In the genomic region with DNA sequence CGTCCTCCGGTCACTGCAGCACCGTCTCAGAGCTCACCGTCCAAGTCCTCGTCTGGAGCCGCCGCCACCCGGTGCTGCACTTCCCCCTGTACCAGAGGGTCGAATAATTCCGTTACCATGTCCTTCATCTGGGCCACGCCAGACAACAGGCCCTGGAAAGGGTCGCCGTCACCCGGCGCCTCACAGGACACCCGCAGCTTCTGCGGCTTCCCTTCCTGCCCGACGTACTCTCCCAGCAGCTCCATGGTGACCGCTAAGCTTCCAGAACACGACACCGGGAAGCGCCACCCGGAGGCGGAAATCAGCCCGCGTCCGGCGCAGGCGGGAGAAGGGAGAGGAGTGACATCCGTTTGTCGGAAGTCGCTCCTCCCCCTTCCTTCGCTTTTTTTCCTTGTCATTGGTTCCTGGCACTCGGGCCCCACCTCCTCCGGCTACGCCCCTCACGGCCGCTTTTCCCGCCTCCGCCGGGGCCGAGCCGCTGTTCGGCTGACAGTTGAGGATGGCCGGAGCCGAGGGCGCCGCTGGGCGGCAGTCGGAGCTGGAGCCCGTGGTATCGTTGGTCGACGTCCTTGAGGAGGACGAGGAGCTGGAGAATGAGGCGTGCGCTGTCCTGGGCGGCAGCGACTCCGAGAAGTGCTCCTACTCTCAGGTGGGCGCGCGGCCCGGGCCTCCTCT, we compare ENCODE assay signal across 8 cellular contexts. TPM values are rescaled to one million over a fixed set of nuclear protein-coding genes. Genes with fewer than 3 reads are reported as not detected.
DNase-seq lines count a peak whose midpoint lies in the region; ATAC-seq and TF ChIP-seq lines count a peak whose summit lies in the region.

A gene with protein sequence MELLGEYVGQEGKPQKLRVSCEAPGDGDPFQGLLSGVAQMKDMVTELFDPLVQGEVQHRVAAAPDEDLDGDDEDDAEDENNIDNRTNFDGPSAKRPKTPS (minus strand): TSS at position 273 of the 675 bp plus-strand sequence. CDS start 28 bp downstream, at position 245.
A gene with protein sequence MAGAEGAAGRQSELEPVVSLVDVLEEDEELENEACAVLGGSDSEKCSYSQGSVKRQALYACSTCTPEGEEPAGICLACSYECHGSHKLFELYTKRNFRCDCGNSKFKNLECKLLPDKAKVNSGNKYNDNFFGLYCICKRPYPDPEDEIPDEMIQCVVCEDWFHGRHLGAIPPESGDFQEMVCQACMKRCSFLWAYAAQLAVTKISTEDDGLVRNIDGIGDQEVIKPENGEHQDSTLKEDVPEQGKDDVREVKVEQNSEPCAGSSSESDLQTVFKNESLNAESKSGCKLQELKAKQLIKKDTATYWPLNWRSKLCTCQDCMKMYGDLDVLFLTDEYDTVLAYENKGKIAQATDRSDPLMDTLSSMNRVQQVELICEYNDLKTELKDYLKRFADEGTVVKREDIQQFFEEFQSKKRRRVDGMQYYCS (plus strand): TSS at position 464 of the 675 bp plus-strand sequence. CDS start 36 bp downstream, at position 500.

- H3K36me3 ChIP-seq in PC-3 (ENCODE audit: low read depth, low read length): peaks cover 5% of the 10 kb centered on the region; the same call in 1 of the 2 replicates

- TSS peak; percentile 72 for BruUV-seq in PC-3 (replicated peaks; lab: Mats Ljungman, UMichigan)

- H3K9me2 ChIP-seq in PC-3 (replicated peaks; ENCODE audit: low read length): no peaks in the 10 kb centered on the region

- no peak for TF ChIP-seq RAD21 in Ishikawa (IDR thresholded peaks at IDR 0.05; ENCODE audit: low read depth)

- H3K27me3 ChIP-seq in PC-3 (ENCODE audit: low read length): no peaks in the 10 kb centered on the region

- peaks cover 56% of the 10 kb centered on the region for H3K79me2 ChIP-seq in PC-3 (ENCODE audit: low read length)

- peak within 1 kb of the TSS; percentile 88 for H2AFZ ChIP-seq in PC-3 (ENCODE audit: low read length)

- peak within 1 kb of the TSS; percentile 62 for H3K27ac ChIP-seq in PC-3 (ENCODE audit: low read length)
- peak within 1 kb of the TSS; percentile 66 for H3K27ac ChIP-seq in epithelial cell of prostate

- no peaks in the 10 kb centered on the region for H4K20me1 ChIP-seq in PC-3 (ENCODE audit: low read length)

- no peaks in the 10 kb centered on the region for H3K9me3 ChIP-seq in PC-3 (ENCODE audit: low read length)

- peak; percentile 97 for DNase-seq in DMS53 (lab: John Stamatoyannopoulos, UW)
- peak; percentile 97 for DNase-seq in PC-3
- peak; percentile 89 for DNase-seq in activated T-cell treated with anti-CD3 and anti-CD28 coated beads for 48 hours (ENCODE audit: low read depth)
- DNase-seq in epithelial cell of prostate (ENCODE audit: low read depth, low spot score): peak; percentile 90
- DNase-seq in mucosa of gallbladder (ENCODE audit: low spot score): peak; percentile 96
- DNase-seq in stimulated activated CD8-positive, alpha-beta memory T cell treated with anti-CD3 and anti-CD28 coated beads, Interleukin-4, amount 100 ng/mL, for 4 hours (ENCODE audit: low read depth in 2 of 2, low spot score in 1 of 2): peak; percentile 52 to 73

- H3K9ac ChIP-seq in PC-3 (ENCODE audit: low read length): peak within 1 kb of the TSS; percentile 86

- TF ChIP-seq CTCF in PC-3 (conservative IDR thresholded peaks at IDR 0.05; ENCODE audit: low read depth, low read length): no peak

- no peak for TF ChIP-seq EP300 in Ishikawa (IDR thresholded peaks at IDR 0.05; ENCODE audit: borderline replicate concordance)

- CTCF ChIA-PET in PC-3 (lab: Charles Lee): interaction anchor here (0.5 to 1.2 kb wide), 7 partner anchors 12 to 768 kb away, joined by 3 to 5 read pairs (median 4); no protein-coding TSS in a partner anchor

- intact Hi-C loops in PC-3 (cut with micrococcal nuclease): loop anchor here (1.0 to 5.0 kb wide), 3 partner anchors 22 to 410 kb away; a partner anchor contains a TSS

- peaks cover 17% of the 10 kb centered on the region; the same call in 1 of the 2 replicates for H3K4me1 ChIP-seq in PC-3 (ENCODE audit: insufficient read depth, low read length)

- H3K4me3 ChIP-seq in PC-3 (ENCODE audit: low read length): peak within 1 kb of the TSS; percentile 78

- POLR2A ChIA-PET in PC-3 (lab: Charles Lee; ENCODE audit: unreplicated experiment): interaction anchor here (0.8 to 1.3 kb wide), 4 partner anchors 20 to 330 kb away, joined by 3 to 6 read pairs (median 5); a partner anchor contains a TSS

- no peaks in the 10 kb centered on the region for H3F3A ChIP-seq in PC-3 (ENCODE audit: low read length, unreplicated experiment)

- peak within 1 kb of the TSS; percentile 91 for H3K4me2 ChIP-seq in PC-3 (ENCODE audit: low read length)

- peak; percentile 86 for ATAC-seq in GM21576 (IDR thresholded peaks at IDR 0.05; ENCODE audit: unreplicated experiment)
- ATAC-seq in PC-3: peak; percentile 90

TF ChIP-seq in Ishikawa, 13 proteins besides CTCF, POLR2A, EP300 and RAD21:
- 0 out of 2 replicates have a peak, but pooled peaks have one; percentile 11 for TF ChIP-seq YY1 (IDR thresholded peaks at IDR 0.05; ENCODE audit: low read depth)
- TF ChIP-seq, protein P1, sequence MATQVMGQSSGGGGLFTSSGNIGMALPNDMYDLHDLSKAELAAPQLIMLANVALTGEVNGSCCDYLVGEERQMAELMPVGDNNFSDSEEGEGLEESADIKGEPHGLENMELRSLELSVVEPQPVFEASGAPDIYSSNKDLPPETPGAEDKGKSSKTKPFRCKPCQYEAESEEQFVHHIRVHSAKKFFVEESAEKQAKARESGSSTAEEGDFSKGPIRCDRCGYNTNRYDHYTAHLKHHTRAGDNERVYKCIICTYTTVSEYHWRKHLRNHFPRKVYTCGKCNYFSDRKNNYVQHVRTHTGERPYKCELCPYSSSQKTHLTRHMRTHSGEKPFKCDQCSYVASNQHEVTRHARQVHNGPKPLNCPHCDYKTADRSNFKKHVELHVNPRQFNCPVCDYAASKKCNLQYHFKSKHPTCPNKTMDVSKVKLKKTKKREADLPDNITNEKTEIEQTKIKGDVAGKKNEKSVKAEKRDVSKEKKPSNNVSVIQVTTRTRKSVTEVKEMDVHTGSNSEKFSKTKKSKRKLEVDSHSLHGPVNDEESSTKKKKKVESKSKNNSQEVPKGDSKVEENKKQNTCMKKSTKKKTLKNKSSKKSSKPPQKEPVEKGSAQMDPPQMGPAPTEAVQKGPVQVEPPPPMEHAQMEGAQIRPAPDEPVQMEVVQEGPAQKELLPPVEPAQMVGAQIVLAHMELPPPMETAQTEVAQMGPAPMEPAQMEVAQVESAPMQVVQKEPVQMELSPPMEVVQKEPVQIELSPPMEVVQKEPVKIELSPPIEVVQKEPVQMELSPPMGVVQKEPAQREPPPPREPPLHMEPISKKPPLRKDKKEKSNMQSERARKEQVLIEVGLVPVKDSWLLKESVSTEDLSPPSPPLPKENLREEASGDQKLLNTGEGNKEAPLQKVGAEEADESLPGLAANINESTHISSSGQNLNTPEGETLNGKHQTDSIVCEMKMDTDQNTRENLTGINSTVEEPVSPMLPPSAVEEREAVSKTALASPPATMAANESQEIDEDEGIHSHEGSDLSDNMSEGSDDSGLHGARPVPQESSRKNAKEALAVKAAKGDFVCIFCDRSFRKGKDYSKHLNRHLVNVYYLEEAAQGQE (IDR thresholded peaks at IDR 0.05; ENCODE audit: low read depth): no peak
- no peak for TF ChIP-seq FOXM1 (IDR thresholded peaks at IDR 0.05; ENCODE audit: borderline replicate concordance, low read depth)
- peak; percentile 79 for TF ChIP-seq TAF1 (IDR thresholded peaks at IDR 0.05; ENCODE audit: low read depth)
- TF ChIP-seq, protein P2, sequence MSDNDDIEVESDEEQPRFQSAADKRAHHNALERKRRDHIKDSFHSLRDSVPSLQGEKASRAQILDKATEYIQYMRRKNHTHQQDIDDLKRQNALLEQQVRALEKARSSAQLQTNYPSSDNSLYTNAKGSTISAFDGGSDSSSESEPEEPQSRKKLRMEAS (IDR thresholded peaks at IDR 0.05): peak; percentile 80
- TF ChIP-seq EGR1 (IDR thresholded peaks at IDR 0.05): peak; percentile 12; the same call in 1 of the 2 replicates
- TF ChIP-seq CREB1 (IDR thresholded peaks at IDR 0.05; ENCODE audit: low read depth): peak; percentile 70
TF ChIP-seq in Ishikawa: peak in this region for 5.

RNA-seq across cellular contexts. Expression of the first gene that starts in this region (rescaled TPM):
- total RNA-seq in PC-3 (2014; rRNA removed) (33.5 and 45.4 TPM in 2 replicates), mucosa of gallbladder (12.3 TPM)

RNA-seq across cellular contexts. Expression of the second gene that starts in this region (rescaled TPM):
- 61.1 and 61.3 TPM in 2 replicates for total RNA-seq in PC-3 (2014; rRNA removed)
- total RNA-seq in mucosa of gallbladder: 17.8 TPM

Comparison
In these comparisons a context has a peak if more than half of its experiments do, and no peak if none do; other contexts are left out.
1. Peak in every context shown above with its lines: DNase-seq, ATAC-seq, H3K4me3 ChIP-seq and H3K27ac ChIP-seq.